37 cellular contexts compared by ENCODE assay signal in genomic region chr3:73280751-73281150, GRCh38.
"Had no signal": no experiment of that assay in that cellular context is flagged by ENCODE, and none has a peak within 500 bp of the region (broad histone marks: within the 10 kb centered on the region; RNA-seq: fewer than 3 reads in every experiment).

No MANE protein-coding gene starts in this region.

- H3K4me1 ChIP-seq: adrenal gland, body of pancreas, breast epithelium had no signal

- FAIRE-seq: astrocyte, TTC549 had no signal

- H3K4me3 Mint-ChIP-seq: activated B cell treated with CpG ODN at 0.5 μM for 24 hours; activated CD4-positive, alpha-beta memory T cell treated with anti-CD3 and anti-CD28 coated beads for 36 hours; activated CD4-positive, alpha-beta T cell treated with anti-CD3 and anti-CD28 coated beads, Interleukin-2, amount 10 ng/mL, durations not matched to agents 24 days and 14 days; activated CD8-positive, alpha-beta T cell treated with anti-CD3 and anti-CD28 coated beads for 36 hours; activated naive CD4-positive, alpha-beta T cell treated with anti-CD3 and anti-CD28 coated beads for 36 hours; activated naive CD8-positive, alpha-beta T cell treated with anti-CD3 and anti-CD28 coated beads for 36 hours; activated T-cell treated with anti-CD3 and anti-CD28 coated beads, Interleukin-2, amount 50 U/mL, for 4 hours; activated T-cell treated with anti-CD3 and anti-CD28 coated beads, Interleukin-2, amount 50 U/mL, for 72 hours; activated T-helper 1 cell treated with anti-CD3 and anti-CD28 coated beads, Interleukin-12 subunit alpha, Interleukin-12 subunit beta, Interleukin-2, Interleukin-4 antibody, amounts not matched to agents 30 ng/mL and 10 ng/mL and 1 ng/mL, durations not matched to agents 14 hours and 24 hours and 36 hours; activated T-helper 17 cell treated with anti-CD3 and anti-CD28 coated beads, Interleukin-2, amount 50 U/mL, for 72 hours; T-helper 1 cell treated with Interleukin-12 subunit alpha and Interleukin-12 subunit beta and Interleukin-4 antibody, amounts not matched to agents 30 μg/mL and 1 μg/mL, for 36 hours; T-helper 2 cell treated with Interferon-gamma antibody and Interleukin-4, amounts not matched to agents 5 μg/mL and 100 μg/mL, for 36 hours had no signal

- H3K4me3 ChIP-seq: adrenal gland, body of pancreas, breast epithelium had no signal

- H3K36me3 ChIP-seq: adrenal gland, brain microvascular endothelial cell, breast epithelium had no signal

- H3K9me3 Mint-ChIP-seq: activated B cell treated with CpG ODN at 0.5 μM for 24 hours; activated CD4-positive, alpha-beta memory T cell treated with anti-CD3 and anti-CD28 coated beads for 36 hours; activated CD4-positive, alpha-beta T cell treated with anti-CD3 and anti-CD28 coated beads, Interleukin-2, amount 10 ng/mL, durations not matched to agents 24 days and 14 days; activated CD8-positive, alpha-beta T cell treated with anti-CD3 and anti-CD28 coated beads for 36 hours; activated naive CD4-positive, alpha-beta T cell treated with anti-CD3 and anti-CD28 coated beads for 36 hours; activated naive CD4-positive, alpha-beta T cell treated with anti-CD3 and anti-CD28 coated beads, Interleukin-2, amount 50 U/mL, for 72 hours; activated naive CD8-positive, alpha-beta T cell treated with anti-CD3 and anti-CD28 coated beads for 36 hours; activated T-cell treated with anti-CD3 and anti-CD28 coated beads, Interleukin-2, amount 50 U/mL, for 4 hours; activated T-cell treated with anti-CD3 and anti-CD28 coated beads, Interleukin-2, amount 50 U/mL, for 72 hours; activated T-helper 1 cell treated with anti-CD3 and anti-CD28 coated beads, Interleukin-12 subunit alpha, Interleukin-12 subunit beta, Interleukin-2, Interleukin-4 antibody, amounts not matched to agents 30 ng/mL and 10 ng/mL and 1 ng/mL, durations not matched to agents 14 hours and 24 hours and 36 hours; activated T-helper 17 cell treated with anti-CD3 and anti-CD28 coated beads, Interleukin-2, amount 50 U/mL, for 72 hours; T-helper 1 cell treated with Interleukin-12 subunit alpha and Interleukin-12 subunit beta and Interleukin-4 antibody, amounts not matched to agents 30 μg/mL and 1 μg/mL, for 36 hours; T-helper 2 cell treated with Interferon-gamma antibody and Interleukin-4, amounts not matched to agents 5 μg/mL and 100 μg/mL, for 36 hours had no signal

- ATAC-seq: activated CD8-positive, alpha-beta T cell treated with anti-CD3 and anti-CD28 coated beads for 36 hours; activated naive CD4-positive, alpha-beta T cell treated with anti-CD3 and anti-CD28 coated beads, Interleukin-2, amount 50 U/mL, for 72 hours; activated T-cell treated with anti-CD3 and anti-CD28 coated beads, Interleukin-2, amount 50 U/mL, for 4 hours; activated T-cell treated with anti-CD3 and anti-CD28 coated beads, Interleukin-2, amount 50 U/mL, for 72 hours; activated T-helper 17 cell treated with anti-CD3 and anti-CD28 coated beads, Interleukin-2, amount 50 U/mL, for 72 hours; body of pancreas had no signal

- H3K27ac ChIP-seq: adrenal gland, body of pancreas, brain microvascular endothelial cell, breast epithelium, VCaP had no signal

- H3K36me3 Mint-ChIP-seq: activated CD4-positive, alpha-beta memory T cell treated with anti-CD3 and anti-CD28 coated beads for 36 hours; activated naive CD4-positive, alpha-beta T cell treated with anti-CD3 and anti-CD28 coated beads, Interleukin-2, amount 50 U/mL, for 72 hours; activated naive CD8-positive, alpha-beta T cell treated with anti-CD3 and anti-CD28 coated beads for 36 hours had no signal

- DNase-seq: activated B cell treated with CpG ODN at 0.5 μM for 24 hours; activated CD4-positive, alpha-beta memory T cell treated with anti-CD3 and anti-CD28 coated beads for 36 hours; activated CD4-positive, alpha-beta T cell treated with anti-CD3 and anti-CD28 coated beads for 4 hours; activated CD4-positive, alpha-beta T cell treated with anti-CD3 and anti-CD28 coated beads, Interleukin-2, amount 10 ng/mL, durations not matched to agents 24 days and 14 days; activated CD4-positive, alpha-beta T cell treated with anti-CD3 and anti-CD28 coated beads, Interleukin-2, amount 50 U/mL, for 1 hour; activated CD4-positive, alpha-beta T cell treated with anti-CD3 and anti-CD28 coated beads, Interleukin-2, amount 50 U/mL, for 4 hours; activated CD4-positive, CD25-positive, alpha-beta regulatory T cell treated with anti-CD3 and anti-CD28 coated beads, Interleukin-2, amount 50 U/mL, for 72 hours; activated CD8-positive, alpha-beta memory T cell treated with anti-CD3 and anti-CD28 coated beads, Interleukin-2, amount 50 U/mL, for 4 hours; activated CD8-positive, alpha-beta T cell treated with anti-CD3 and anti-CD28 coated beads for 36 hours; activated effector memory CD4-positive, alpha-beta T cell treated with anti-CD3 and anti-CD28 coated beads, Interleukin-2, amount 50 U/mL, for 16 hours; activated gamma-delta T cell treated with Interleukin-2 at 50 U/mL for 16 hours; activated naive CD4-positive, alpha-beta T cell; activated naive CD4-positive, alpha-beta T cell treated with anti-CD3 and anti-CD28 coated beads for 36 hours; activated naive CD4-positive, alpha-beta T cell treated with anti-CD3 and anti-CD28 coated beads, Interleukin-2, amount 50 U/mL, for 16 hours; activated naive CD8-positive, alpha-beta T cell treated with anti-CD3 and anti-CD28 coated beads for 36 hours; activated T-cell treated with anti-CD3 and anti-CD28 coated beads for 4 hours; activated T-cell treated with anti-CD3 and anti-CD28 coated beads, Interleukin-2, amount 50 U/mL, for 1 hour; activated T-cell treated with anti-CD3 and anti-CD28 coated beads, Interleukin-2, amount 50 U/mL, for 4 hours; activated T-cell treated with anti-CD3 and anti-CD28 coated beads, Interleukin-2, amount 50 U/mL, for 72 hours; adrenal gland; amniotic stem cell; aorta; body of pancreas; brain microvascular endothelial cell; central memory CD4-positive, alpha-beta T cell; T-helper 1 cell; T-helper 2 cell; T-helper 9 cell had no signal

- H3K4me1 Mint-ChIP-seq: activated B cell treated with CpG ODN at 0.5 μM for 24 hours; activated CD4-positive, alpha-beta T cell treated with anti-CD3 and anti-CD28 coated beads, Interleukin-2, amount 10 ng/mL, durations not matched to agents 24 days and 14 days; activated naive CD8-positive, alpha-beta T cell treated with anti-CD3 and anti-CD28 coated beads for 36 hours; activated T-helper 17 cell treated with anti-CD3 and anti-CD28 coated beads, Interleukin-2, amount 50 U/mL, for 72 hours had no signal

- H3K27me3 Mint-ChIP-seq: activated B cell treated with CpG ODN at 0.5 μM for 24 hours; activated CD4-positive, alpha-beta memory T cell treated with anti-CD3 and anti-CD28 coated beads for 36 hours; activated CD4-positive, alpha-beta T cell treated with anti-CD3 and anti-CD28 coated beads, Interleukin-2, amount 10 ng/mL, durations not matched to agents 24 days and 14 days; activated naive CD8-positive, alpha-beta T cell treated with anti-CD3 and anti-CD28 coated beads for 36 hours had no signal

- H3K27me3 ChIP-seq: adrenal gland, body of pancreas, brain microvascular endothelial cell, breast epithelium had no signal

- H3K9me3 ChIP-seq: adrenal gland, body of pancreas, breast epithelium had no signal

- H3K27ac Mint-ChIP-seq: activated B cell treated with CpG ODN at 0.5 μM for 24 hours; activated CD4-positive, alpha-beta memory T cell treated with anti-CD3 and anti-CD28 coated beads for 36 hours; activated CD4-positive, alpha-beta T cell treated with anti-CD3 and anti-CD28 coated beads, Interleukin-2, amount 10 ng/mL, durations not matched to agents 24 days and 14 days; activated CD8-positive, alpha-beta T cell treated with anti-CD3 and anti-CD28 coated beads for 36 hours; activated naive CD4-positive, alpha-beta T cell treated with anti-CD3 and anti-CD28 coated beads for 36 hours; activated naive CD4-positive, alpha-beta T cell treated with anti-CD3 and anti-CD28 coated beads, Interleukin-2, amount 50 U/mL, for 72 hours; activated naive CD8-positive, alpha-beta T cell treated with anti-CD3 and anti-CD28 coated beads for 36 hours; activated T-cell treated with anti-CD3 and anti-CD28 coated beads, Interleukin-2, amount 50 U/mL, for 72 hours; activated T-helper 1 cell treated with anti-CD3 and anti-CD28 coated beads, Interleukin-12 subunit alpha, Interleukin-12 subunit beta, Interleukin-2, Interleukin-4 antibody, amounts not matched to agents 30 ng/mL and 10 ng/mL and 1 ng/mL, durations not matched to agents 14 hours and 24 hours and 36 hours; activated T-helper 17 cell treated with anti-CD3 and anti-CD28 coated beads, Interleukin-2, amount 50 U/mL, for 72 hours; T-helper 1 cell treated with Interleukin-12 subunit alpha and Interleukin-12 subunit beta and Interleukin-4 antibody, amounts not matched to agents 30 μg/mL and 1 μg/mL, for 36 hours; T-helper 2 cell treated with Interferon-gamma antibody and Interleukin-4, amounts not matched to agents 5 μg/mL and 100 μg/mL, for 36 hours had no signal
